Comparison of ENCODE assay signal across 17 cellular contexts in genomic region chr19:45960595-45961235, GRCh38. TPM values are rescaled to one million over a fixed set of nuclear protein-coding genes. Genes with fewer than 3 reads are reported as not detected.
A peak's percentile ranks its signal among the peaks of the same experiment; 100 is the strongest.
DNase-seq lines count a peak whose midpoint lies in the region; ATAC-seq and TF ChIP-seq lines count a peak whose summit lies in the region.
"Had no signal": no experiment of that assay in that cellular context is flagged by ENCODE, and none has a peak within 500 bp of the region (broad histone marks: within the 10 kb centered on the region; RNA-seq: fewer than 3 reads in every experiment).

No MANE protein-coding gene starts in this region.

- H3K9me3 ChIP-seq in left ventricle myocardium inferior (replicated peaks) (no peaks in the 10 kb centered on the region), right cardiac atrium (ENCODE audit: control insufficient read depth, low read length) (no peaks in the 10 kb centered on the region), OCI-LY3 (ENCODE audit: insufficient read depth, low read length) (no peaks in the 10 kb centered on the region), testis (no peaks in the 10 kb centered on the region), mesenchymal stem cell (ENCODE audit: control insufficient read depth, low read length) (no peaks in the 10 kb centered on the region)
- H3K9me3 ChIP-seq: sigmoid colon, stomach had no signal

- H3K4ac ChIP-seq in mesenchymal stem cell (ENCODE audit: low read depth in 1 of 2, low read length in 2 of 2): no peak overlapping the region

- H3K79me2 ChIP-seq in OCI-LY3 (ENCODE audit: low read length): no peaks in the 10 kb centered on the region

- no peak overlapping the region for H2AK5ac ChIP-seq in mesenchymal stem cell (ENCODE audit: low read length, severe bottlenecking)

- H2BK12ac ChIP-seq in mesenchymal stem cell (ENCODE audit: low read length in 2 of 2): no peak overlapping the region

- peaks cover 39% of the 10 kb centered on the region for H3K27me3 Mint-ChIP-seq in activated CD4-positive, alpha-beta T cell treated with anti-CD3 and anti-CD28 coated beads, Interleukin-2, amount 10 ng/mL, durations not matched to agents 7 days and 5 days

- H4K91ac ChIP-seq in mesenchymal stem cell (ENCODE audit: low read length): no peak overlapping the region

- H3K27ac ChIP-seq in left ventricle myocardium inferior (replicated peaks) (peak overlapping the region; percentile 86), right cardiac atrium (ENCODE audit: low read length) (no peak overlapping the region), OCI-LY3 (ENCODE audit: low read length) (no peak overlapping the region), foreskin keratinocyte (no peak overlapping the region), testis (no peak overlapping the region), mesenchymal stem cell (ENCODE audit: low read length, poor library complexity, severe bottlenecking) (no peak overlapping the region)
- H3K27ac ChIP-seq: epithelial cell of prostate, RWPE1, sigmoid colon had no signal

- TF ChIP-seq POLR2A in testis (IDR thresholded peaks at IDR 0.05): no peak

- H3K4me2 ChIP-seq in OCI-LY3 (ENCODE audit: low read length) (peak overlapping the region; percentile 10; the same call in 1 of the 2 replicates), mesenchymal stem cell (ENCODE audit: low read length, poor library complexity, severe bottlenecking) (no peak overlapping the region)

- intact Hi-C loops in left ventricle myocardium inferior (cut with micrococcal nuclease): no loop called here
- intact Hi-C loops in right cardiac atrium (cut with DNase I): no loop called here
- intact Hi-C loops in testis (cut with DNase I; ENCODE audit: low total_unique reads): no loop called here

- H3K79me1 ChIP-seq in mesenchymal stem cell (replicated peaks; ENCODE audit: low read length, poor library complexity, severe bottlenecking): no peaks in the 10 kb centered on the region

- H4K20me1 ChIP-seq in OCI-LY3 (ENCODE audit: insufficient read depth, low read length): no peaks in the 10 kb centered on the region

- H3K4me1 ChIP-seq in left ventricle myocardium inferior (peaks cover 46% of the 10 kb centered on the region), right cardiac atrium (ENCODE audit: control insufficient read depth, insufficient read depth, low read length) (no peaks in the 10 kb centered on the region), OCI-LY3 (ENCODE audit: low read length) (no peaks in the 10 kb centered on the region; the same call in 1 of the 2 replicates), foreskin keratinocyte (no peaks in the 10 kb centered on the region), testis (peaks cover 7% of the 10 kb centered on the region), mesenchymal stem cell (ENCODE audit: control insufficient read depth, insufficient read depth, low read depth, low read length) (peaks cover 2% of the 10 kb centered on the region)
- H3K4me1 ChIP-seq: sigmoid colon, stomach had no signal

- H2BK120ac ChIP-seq in mesenchymal stem cell (ENCODE audit: low read depth, low read length): no peak overlapping the region

- no peak overlapping the region for H3K4me3 Mint-ChIP-seq in activated CD4-positive, alpha-beta T cell treated with anti-CD3 and anti-CD28 coated beads, Interleukin-2, amount 10 ng/mL, durations not matched to agents 7 days and 5 days
- H3K4me3 Mint-ChIP-seq: activated CD4-positive, alpha-beta memory T cell treated with anti-CD3 and anti-CD28 coated beads, Interleukin-2, amount 10 ng/mL, durations not matched to agents 7 days and 5 days had no signal

- TF ChIP-seq CTCF in left ventricle myocardium inferior (IDR thresholded peaks at IDR 0.05; ENCODE audit: borderline replicate concordance): no peak
- TF ChIP-seq CTCF in OCI-LY3 (IDR thresholded peaks at IDR 0.05; ENCODE audit: low read depth, low read length): no peak
- peak; percentile 40 for TF ChIP-seq CTCF in foreskin keratinocyte (conservative IDR thresholded peaks at IDR 0.05)
- TF ChIP-seq CTCF in testis (IDR thresholded peaks at IDR 0.05): no peak

- CTCF ChIA-PET in activated CD4-positive, alpha-beta T cell treated with anti-CD3 and anti-CD28 coated beads, Interleukin-2, amount 10 ng/mL, durations not matched to agents 7 days and 5 days (lab: Charles Lee): no interaction called here

- H4K8ac ChIP-seq in mesenchymal stem cell (ENCODE audit: low read length): no peak overlapping the region

- no peak overlapping the region for H3K9ac ChIP-seq in OCI-LY3 (ENCODE audit: low read length)
- H3K9ac ChIP-seq in mesenchymal stem cell (ENCODE audit: low read length): no peak overlapping the region

- H3K14ac ChIP-seq in mesenchymal stem cell (ENCODE audit: low read length in 2 of 2): no peak overlapping the region

- H3K4me3 ChIP-seq in left ventricle myocardium inferior (no peak overlapping the region), right cardiac atrium (ENCODE audit: low read length) (no peak overlapping the region), OCI-LY3 (ENCODE audit: low read length) (no peak overlapping the region), testis (no peak overlapping the region), mesenchymal stem cell (ENCODE audit: insufficient read depth in 1 of 2, low read depth in 1 of 2, low read length in 2 of 2) (no peak overlapping the region)
- H3K4me3 ChIP-seq: sigmoid colon, stomach had no signal

- no peak overlapping the region for H2AFZ ChIP-seq in OCI-LY3 (ENCODE audit: low read depth, low read length)
- H2AFZ ChIP-seq in mesenchymal stem cell (ENCODE audit: low read depth, low read length): no peak overlapping the region

- H3K23ac ChIP-seq in mesenchymal stem cell (ENCODE audit: low read length in 2 of 2): no peak overlapping the region

- no peaks in the 10 kb centered on the region for H3K36me3 ChIP-seq in left ventricle myocardium inferior
- no peaks in the 10 kb centered on the region for H3K36me3 ChIP-seq in OCI-LY3 (replicated peaks; ENCODE audit: low read depth, low read length)
- H3K36me3 ChIP-seq in testis (ENCODE audit: low read depth, missing control alignments): no peaks in the 10 kb centered on the region
- no peaks in the 10 kb centered on the region for H3K36me3 ChIP-seq in mesenchymal stem cell (ENCODE audit: control insufficient read depth in 1 of 2, insufficient read depth in 2 of 2, low read depth in 1 of 2, low read length in 2 of 2)
- H3K36me3 ChIP-seq: sigmoid colon, stomach had no signal

- no peak overlapping the region for H3K18ac ChIP-seq in mesenchymal stem cell (ENCODE audit: low read depth in 1 of 2, low read length in 2 of 2)

- no peak overlapping the region for H3K27ac Mint-ChIP-seq in activated CD4-positive, alpha-beta T cell treated with anti-CD3 and anti-CD28 coated beads, Interleukin-2, amount 10 ng/mL, durations not matched to agents 7 days and 5 days
- H3K27ac Mint-ChIP-seq: activated CD4-positive, alpha-beta memory T cell treated with anti-CD3 and anti-CD28 coated beads, Interleukin-2, amount 10 ng/mL, durations not matched to agents 7 days and 5 days had no signal

- no peak for ATAC-seq in right cardiac atrium
- peak; percentile 36 for ATAC-seq in foreskin keratinocyte

- H3K4me1 Mint-ChIP-seq in activated CD4-positive, alpha-beta T cell treated with anti-CD3 and anti-CD28 coated beads, Interleukin-2, amount 10 ng/mL, durations not matched to agents 7 days and 5 days: peaks cover 1% of the 10 kb centered on the region

- H2BK5ac ChIP-seq in mesenchymal stem cell (ENCODE audit: low read depth, low read length, poor library complexity, severe bottlenecking): no peak overlapping the region

- POLR2A ChIA-PET in activated CD4-positive, alpha-beta T cell treated with anti-CD3 and anti-CD28 coated beads, Interleukin-2, amount 10 ng/mL, durations not matched to agents 7 days and 5 days (lab: Charles Lee): no interaction called here

- DNase-seq in left ventricle myocardium inferior (no peak), right cardiac atrium (no peak), foreskin keratinocyte (no peak), testis (peak; percentile 36), mesenchymal stem cell (no peak), NCI-H1694 treated with DMSO at 0.1 percent for 48 hours (lab: John Stamatoyannopoulos, UW) (no peak)
- DNase-seq in activated CD4-positive, alpha-beta T cell treated with anti-CD3 and anti-CD28 coated beads, Interleukin-2, amount 10 ng/mL, durations not matched to agents 7 days and 5 days: no peak
- DNase-seq: activated CD4-positive, alpha-beta memory T cell treated with anti-CD3 and anti-CD28 coated beads, Interleukin-2, amount 10 ng/mL, durations not matched to agents 7 days and 5 days; activated effector memory CD4-positive, alpha-beta T cell treated with anti-CD3 and anti-CD28 coated beads, Interleukin-2, amount 50 U/mL, for 16 hours; NCI-H187; sigmoid colon; stomach; T1000 had no signal

- H3K9me3 Mint-ChIP-seq in activated CD4-positive, alpha-beta T cell treated with anti-CD3 and anti-CD28 coated beads, Interleukin-2, amount 10 ng/mL, durations not matched to agents 7 days and 5 days: no peaks in the 10 kb centered on the region
- H3K9me3 Mint-ChIP-seq: activated CD4-positive, alpha-beta memory T cell treated with anti-CD3 and anti-CD28 coated beads, Interleukin-2, amount 10 ng/mL, durations not matched to agents 7 days and 5 days had no signal

- WGBS in right cardiac atrium: 19% methylated on average over 19 of the region's 19 CpGs
- WGBS in testis, 2 donors: 12 to 16% methylated on average over 16 to 19 of the region's 19 CpGs
- 15% methylated on average over 18 of the region's 19 CpGs for WGBS in mesenchymal stem cell

- H3K27me3 ChIP-seq in left ventricle myocardium inferior (ENCODE audit: low read depth) (peaks cover 68% of the 10 kb centered on the region), right cardiac atrium (ENCODE audit: control insufficient read depth, insufficient read depth) (no peaks in the 10 kb centered on the region), OCI-LY3 (ENCODE audit: low read depth, low read length) (peaks cover 7% of the 10 kb centered on the region), foreskin keratinocyte (peaks cover 32% of the 10 kb centered on the region), testis (no peaks in the 10 kb centered on the region), mesenchymal stem cell (ENCODE audit: control insufficient read depth in 1 of 2, insufficient read depth in 1 of 2, low read length in 2 of 2) (peaks cover 49 to 57% of the 10 kb centered on the region in 2 experiments)

- no peak overlapping the region for H2BK15ac ChIP-seq in mesenchymal stem cell (ENCODE audit: low read depth, poor library complexity, severe bottlenecking)

- H3K36me3 Mint-ChIP-seq in activated CD4-positive, alpha-beta T cell treated with anti-CD3 and anti-CD28 coated beads, Interleukin-2, amount 10 ng/mL, durations not matched to agents 7 days and 5 days (ENCODE audit: low read depth): no peaks in the 10 kb centered on the region

RNA-seq across cellular contexts. Expression of gene NOVA2, which starts 12.9 kb away (rescaled TPM):
- total RNA-seq in left ventricle myocardium inferior (5.0 TPM), right cardiac atrium (1 to 10 TPM; 3.8 to 5.4 (median 3.9) TPM), foreskin keratinocyte (not detected in 2 replicates), testis (1 to 10 TPM; 3.0 to 5.7 TPM)
- polyA plus RNA-seq in right cardiac atrium (3.3 TPM), foreskin keratinocyte (under 0.01 TPM in 1 of 2 replicates, not detected in the other), testis (ENCODE audit: insufficient read depth, low read depth, low replicate concordance) (3.1 TPM)
- polyA plus RNA-seq in mesenchymal stem cell (2013, experiment 1 of 2): 0.03 TPM
- polyA plus RNA-seq in mesenchymal stem cell (2013, experiment 2 of 2): 0.03 TPM
- total RNA-seq in activated CD4-positive, alpha-beta T cell treated with anti-CD3 and anti-CD28 coated beads, Interleukin-2, amount 10 ng/mL, durations not matched to agents 7 days and 5 days: under 1 TPM; 0.04 to 0.10 TPM

RNA-seq across cellular contexts. Expression of gene CCDC61, which starts 34.6 kb away (rescaled TPM):
- total RNA-seq in left ventricle myocardium inferior (8.7 TPM), right cardiac atrium (10 to 100 TPM in 1 of 4 donors, 1 to 10 TPM in 3; 7.1 to 12.7 (median 9.6) TPM), foreskin keratinocyte (9.8 and 12.3 TPM in 2 replicates), testis (10 to 100 TPM; 25.6 to 31.2 TPM)
- polyA plus RNA-seq in right cardiac atrium (7.9 TPM), foreskin keratinocyte (16.2 and 16.7 TPM in 2 replicates), testis (ENCODE audit: insufficient read depth, low read depth, low replicate concordance) (32.5 TPM)
- 3.0 TPM for polyA plus RNA-seq in mesenchymal stem cell (2013, experiment 1 of 2)
- 2.9 TPM for polyA plus RNA-seq in mesenchymal stem cell (2013, experiment 2 of 2)
- total RNA-seq in activated CD4-positive, alpha-beta T cell treated with anti-CD3 and anti-CD28 coated beads, Interleukin-2, amount 10 ng/mL, durations not matched to agents 7 days and 5 days: 10 to 100 TPM; 26.5 to 27.0 TPM

RNA-seq across cellular contexts. Expression of gene NANOS2, which starts 46.1 kb away (rescaled TPM):
- total RNA-seq in left ventricle myocardium inferior (not detected), right cardiac atrium (not detected), foreskin keratinocyte (not detected in 2 replicates), testis (1 to 10 TPM; 4.8 to 5.1 TPM)
- polyA plus RNA-seq in right cardiac atrium (not detected), foreskin keratinocyte (not detected in 2 replicates), testis (ENCODE audit: insufficient read depth, low read depth, low replicate concordance) (4.8 TPM)
- not detected for polyA plus RNA-seq in mesenchymal stem cell (2013, experiment 1 of 2)
- polyA plus RNA-seq in mesenchymal stem cell (2013, experiment 2 of 2): not detected
- not detected for total RNA-seq in activated CD4-positive, alpha-beta T cell treated with anti-CD3 and anti-CD28 coated beads, Interleukin-2, amount 10 ng/mL, durations not matched to agents 7 days and 5 days
- total RNA-seq: activated CD4-positive, alpha-beta memory T cell treated with anti-CD3 and anti-CD28 coated beads, Interleukin-2, amount 10 ng/mL, durations not matched to agents 7 days and 5 days; mucosa of gallbladder; sigmoid colon; stomach had no signal
- polyA plus RNA-seq: stomach had no signal

RNA-seq across cellular contexts. Expression of gene MYPOP, which starts 58.3 kb away (rescaled TPM):
- total RNA-seq in left ventricle myocardium inferior (16.2 TPM), right cardiac atrium (10 to 100 TPM in 3 of 4 donors, 1 to 10 TPM in 1; 9.1 to 15.4 (median 12.9) TPM), foreskin keratinocyte (3.6 and 4.4 TPM in 2 replicates), testis (10 to 100 TPM in 1 of 2 donors, 1 to 10 TPM in 1; 9.4 to 11.1 TPM)
- polyA plus RNA-seq in right cardiac atrium (9.3 TPM), foreskin keratinocyte (7.1 and 8.1 TPM in 2 replicates), testis (ENCODE audit: insufficient read depth, low read depth, low replicate concordance) (9.5 TPM)
- 14.9 TPM for polyA plus RNA-seq in mesenchymal stem cell (2013, experiment 1 of 2)
- 15.3 TPM for polyA plus RNA-seq in mesenchymal stem cell (2013, experiment 2 of 2)
- 10 to 100 TPM in 1 of 2 experiments, 1 to 10 TPM in 1; 9.7 to 11.4 TPM for total RNA-seq in activated CD4-positive, alpha-beta T cell treated with anti-CD3 and anti-CD28 coated beads, Interleukin-2, amount 10 ng/mL, durations not matched to agents 7 days and 5 days
